15 cellular contexts compared by ENCODE assay signal in the genomic region with DNA sequence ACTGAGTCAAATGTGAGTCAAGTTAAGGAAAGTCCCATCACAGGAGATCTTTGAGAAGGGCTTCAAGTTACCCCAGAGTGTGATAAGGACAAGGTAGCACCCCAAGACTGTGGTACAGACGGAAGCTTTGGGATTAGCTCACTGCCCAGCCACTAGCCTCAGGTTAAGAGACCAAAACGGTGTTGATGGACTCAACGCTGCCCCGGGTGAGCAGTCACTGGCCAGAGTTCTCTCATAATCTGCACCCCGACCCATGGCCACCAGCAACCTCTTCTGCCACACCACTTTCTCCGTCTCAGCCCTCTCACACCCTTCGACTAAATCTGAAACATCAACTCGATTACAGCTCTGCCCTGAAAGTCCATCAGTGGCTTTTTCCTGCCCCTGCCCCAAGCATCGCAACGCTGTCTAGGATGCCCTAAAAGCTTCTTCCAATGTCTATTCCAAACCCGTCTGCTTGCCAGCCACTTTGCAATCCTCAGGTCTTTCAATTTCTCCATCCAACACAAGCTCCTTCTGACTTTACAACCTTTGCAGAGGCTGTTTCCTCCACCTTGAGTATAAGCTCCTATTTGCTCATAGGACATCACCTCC. TPM values are rescaled to one million over a fixed set of nuclear protein-coding genes. Genes with fewer than 3 reads are reported as not detected.
A peak's percentile ranks its signal among the peaks of the same experiment; 100 is the strongest.
DNase-seq lines count a peak whose midpoint lies in the region; ATAC-seq, FAIRE-seq and TF ChIP-seq lines count a peak whose summit lies in the region.
"Had no signal": no experiment of that assay in that cellular context is flagged by ENCODE, and none has a peak within 500 bp of the region (broad histone marks: within the 10 kb centered on the region; RNA-seq: fewer than 3 reads in every experiment).

No MANE protein-coding gene starts in this region.

- H3K4me3 Mint-ChIP-seq in activated CD4-positive, alpha-beta T cell treated with anti-CD3 and anti-CD28 coated beads, Interleukin-2, amount 10 ng/mL, durations not matched to agents 24 days and 14 days, result peak overlapping the region; percentile 82
- H3K4me3 Mint-ChIP-seq in astrocyte (ENCODE audit: unreplicated experiment), result no peak overlapping the region

- no peak overlapping the region for H3K4me2 ChIP-seq in HCT116 (ENCODE audit: low read length)
- no peak overlapping the region for H3K4me2 ChIP-seq in astrocyte (ENCODE audit: low read length)

- peaks cover 7 to 33% of the 10 kb centered on the region in 2 experiments; a peak in 3 of 4 replicates for H3K4me1 ChIP-seq in HCT116 (ENCODE audit: control insufficient read depth in 1 of 2, insufficient read depth in 2 of 2, low read length in 2 of 2)
- H3K4me1 ChIP-seq in astrocyte (ENCODE audit: insufficient read depth, low read length), result peaks cover 12% of the 10 kb centered on the region
- peaks cover 78 to 83% of the 10 kb centered on the region in 2 donors for H3K4me1 ChIP-seq in gastrocnemius medialis

- no peak for FAIRE-seq in astrocyte (lab: Jason Lieb, UNC)

- no peak for ATAC-seq in HCT116
- no peak for ATAC-seq in gastrocnemius medialis
- no peak for ATAC-seq in HG03280 (IDR thresholded peaks at IDR 0.05; ENCODE audit: unreplicated experiment)
- no peak for ATAC-seq in GM21390 (IDR thresholded peaks at IDR 0.05; ENCODE audit: unreplicated experiment)

- POLR2A ChIA-PET in HCT116 (lab: Charles Lee), result no interaction called here

- in situ Hi-C loops in gastrocnemius medialis (cut with MboI; ENCODE audit: low sequenced_read_pairs in 4 of 4), result loop anchor here in 2 of 4 donors (10.0 to 25.0 kb wide), 4 partner anchors 51 to 457 kb away; a partner anchor contains a TSS

- H3K4me3 ChIP-seq in HCT116 (replicated peaks in 1 of 2; ENCODE audit: low read depth in 1 of 2, low read length in 2 of 2) (no peak overlapping the region), astrocyte (ENCODE audit: insufficient read depth, low read depth, low read length) (no peak overlapping the region), gastrocnemius medialis (no peak overlapping the region)
- H3K4me3 ChIP-seq: adrenal gland, coronary artery, stomach had no signal

- no peak overlapping the region for H3K9ac ChIP-seq in HCT116 (ENCODE audit: low read length)
- H3K9ac ChIP-seq in astrocyte (ENCODE audit: low read length), result no peak overlapping the region

- peaks cover 96% of the 10 kb centered on the region for H3K79me2 ChIP-seq in HCT116 (ENCODE audit: insufficient read depth, low read length)
- H3K79me2 ChIP-seq in astrocyte (ENCODE audit: insufficient read depth, low read length), result peaks cover 90% of the 10 kb centered on the region

- no peaks in the 10 kb centered on the region for H3K9me3 ChIP-seq in HCT116 (ENCODE audit: control insufficient read depth in 1 of 2, insufficient read depth in 1 of 2, low read depth in 1 of 2, low read length in 2 of 2)
- no peaks in the 10 kb centered on the region for H3K9me3 ChIP-seq in astrocyte (ENCODE audit: insufficient read depth, low read depth, low read length)
- no peaks in the 10 kb centered on the region for H3K9me3 ChIP-seq in gastrocnemius medialis
- H3K9me3 ChIP-seq: adrenal gland, stomach had no signal

- no TSS peak for BruUV-seq in HCT116 (replicated peaks; lab: Mats Ljungman, UMichigan)

- H3K36me3 ChIP-seq in HCT116 (ENCODE audit: control insufficient read depth in 1 of 2, insufficient read depth in 2 of 2, low read length in 2 of 2) (peaks cover 73 to 90% of the 10 kb centered on the region in 2 experiments), astrocyte (ENCODE audit: insufficient read depth, low read length) (peaks cover 71% of the 10 kb centered on the region), gastrocnemius medialis (peaks cover 14 to 87% of the 10 kb centered on the region in 2 donors)

- no peaks in the 10 kb centered on the region for H3K27me3 ChIP-seq in HCT116 (ENCODE audit: insufficient read depth, low read length)
- H3K27me3 ChIP-seq in astrocyte (ENCODE audit: insufficient read depth, low read length), result no peaks in the 10 kb centered on the region
- H3K27me3 ChIP-seq in gastrocnemius medialis, result no peaks in the 10 kb centered on the region
- H3K27me3 ChIP-seq: adrenal gland, stomach had no signal

- peak overlapping the region; percentile 95 for H3K27ac Mint-ChIP-seq in activated CD4-positive, alpha-beta T cell treated with anti-CD3 and anti-CD28 coated beads, Interleukin-2, amount 10 ng/mL, durations not matched to agents 24 days and 14 days
- H3K27ac Mint-ChIP-seq in astrocyte (ENCODE audit: unreplicated experiment), result peak overlapping the region; percentile 28

- no peaks in the 10 kb centered on the region for H3K9me3 Mint-ChIP-seq in activated CD4-positive, alpha-beta T cell treated with anti-CD3 and anti-CD28 coated beads, Interleukin-2, amount 10 ng/mL, durations not matched to agents 24 days and 14 days
- no peaks in the 10 kb centered on the region for H3K9me3 Mint-ChIP-seq in astrocyte (ENCODE audit: unreplicated experiment)

- H3K27ac ChIP-seq in HCT116 (ENCODE audit: low read depth, low read length), result no peak overlapping the region
- no peak overlapping the region for H3K27ac ChIP-seq in astrocyte (ENCODE audit: low read depth, low read length)
- H3K27ac ChIP-seq in gastrocnemius medialis, result peak overlapping the region; percentile 97 to 100 (median 99)

- no peaks in the 10 kb centered on the region for H3K27me3 Mint-ChIP-seq in activated CD4-positive, alpha-beta T cell treated with anti-CD3 and anti-CD28 coated beads, Interleukin-2, amount 10 ng/mL, durations not matched to agents 24 days and 14 days
- no peaks in the 10 kb centered on the region for H3K27me3 Mint-ChIP-seq in astrocyte (ENCODE audit: low read depth, unreplicated experiment)

- H3K36me3 Mint-ChIP-seq in activated CD4-positive, alpha-beta T cell treated with anti-CD3 and anti-CD28 coated beads, Interleukin-2, amount 10 ng/mL, durations not matched to agents 24 days and 14 days (ENCODE audit: low read depth), result peaks cover 93% of the 10 kb centered on the region
- H3K36me3 Mint-ChIP-seq in astrocyte (ENCODE audit: low read depth, unreplicated experiment), result peaks cover 30% of the 10 kb centered on the region

- intact Hi-C loops in activated CD4-positive, alpha-beta T cell treated with anti-CD3 and anti-CD28 coated beads, Interleukin-2, amount 10 ng/mL, durations not matched to agents 24 days and 14 days (cut with micrococcal nuclease), result no loop called here
- intact Hi-C loops in HCT116 (cut with micrococcal nuclease) (no loop called here), gastrocnemius medialis (cut with DNase I; ENCODE audit: low total_unique reads) (no loop called here)

- H4K20me1 ChIP-seq in HCT116 (ENCODE audit: insufficient read depth) (peaks cover 27% of the 10 kb centered on the region), astrocyte (ENCODE audit: insufficient read depth, low read length) (peaks cover 96% of the 10 kb centered on the region)

- no peak for TF ChIP-seq RAD21 in HCT116 (IDR thresholded peaks at IDR 0.05; ENCODE audit: low read depth)

- H3K9me2 ChIP-seq in HCT116 (ENCODE audit: insufficient read depth), result no peaks in the 10 kb centered on the region

- RAD21 ChIA-PET in HCT116 (lab: Charles Lee; ENCODE audit: low non-redundant PET in 1 of 2, low total read pairs in 2 of 2, uncharacterized antibody in 2 of 2, unreplicated experiment in 2 of 2), result no interaction called here

- no peak for TF ChIP-seq CTCF in HCT116 (IDR thresholded peaks at IDR 0.05 in 2 of 3, conservative IDR thresholded peaks at IDR 0.05 in 1 of 3; ENCODE audit: borderline replicate concordance in 1 of 3, insufficient read depth in 1 of 3, low read depth in 2 of 3, low read length in 2 of 3)
- no peak for TF ChIP-seq CTCF in astrocyte (IDR thresholded peaks at IDR 0.05; ENCODE audit: insufficient read depth, low read depth, low read length)
- no peak for TF ChIP-seq CTCF in gastrocnemius medialis (IDR thresholded peaks at IDR 0.05 in 4 of 5, conservative IDR thresholded peaks at IDR 0.05 in 1 of 5)

- TF ChIP-seq POLR2A in HCT116 (IDR thresholded peaks at IDR 0.05; ENCODE audit: borderline replicate concordance, extremely low read depth, insufficient read depth, insufficient read length) (no peak), gastrocnemius medialis (IDR thresholded peaks at IDR 0.05) (no peak)

- no peak overlapping the region for H2AFZ ChIP-seq in HCT116 (ENCODE audit: low read depth, low read length, poor library complexity, severe bottlenecking)
- no peak overlapping the region for H2AFZ ChIP-seq in astrocyte (ENCODE audit: low read depth, low read length)

- CTCF ChIA-PET in HCT116 (lab: Charles Lee), result no interaction called here

- no peak for DNase-seq in activated CD4-positive, alpha-beta T cell treated with anti-CD3 and anti-CD28 coated beads, Interleukin-2, amount 10 ng/mL, durations not matched to agents 24 days and 14 days
- DNase-seq in activated CD4-positive, alpha-beta T cell treated with anti-CD3 and anti-CD28 coated beads, Interleukin-2, amount 50 U/mL, for 48 hours, result no peak
- DNase-seq in HCT116 (ENCODE audit: low read depth, low spot score) (no peak), astrocyte (ENCODE audit: low read depth) (no peak), gastrocnemius medialis (no peak), NCI-H345 treated with DMSO at 0.1 percent for 48 hours (lab: John Stamatoyannopoulos, UW; ENCODE audit: unreplicated experiment) (no peak)
- DNase-seq: adrenal gland; head of caudate nucleus; IMR-90; NCI-H345; stimulated activated CD4-positive, alpha-beta T cell treated with anti-CD3 and anti-CD28 coated beads, Interleukin-4, amount 100 ng/mL, for 4 hours; stomach had no signal

- H3K4me1 Mint-ChIP-seq in activated CD4-positive, alpha-beta T cell treated with anti-CD3 and anti-CD28 coated beads, Interleukin-2, amount 10 ng/mL, durations not matched to agents 24 days and 14 days, result peaks cover 62% of the 10 kb centered on the region
- peaks cover 17% of the 10 kb centered on the region for H3K4me1 Mint-ChIP-seq in astrocyte (ENCODE audit: low read depth, unreplicated experiment)

RNA-seq across cellular contexts. Expression of a gene that starts 5.6 kb away (rescaled TPM):
- total RNA-seq in activated CD4-positive, alpha-beta T cell treated with anti-CD3 and anti-CD28 coated beads, Interleukin-2, amount 10 ng/mL, durations not matched to agents 24 days and 14 days, result 686 and 695 TPM in 2 replicates
- total RNA-seq in HCT116 (2021; ENCODE audit: unreplicated experiment), result 551 TPM
- polyA plus RNA-seq in HCT116 (2012), result 391 and 470 TPM in 2 replicates
- total RNA-seq in astrocyte, result 285 and 314 TPM in 2 replicates
- 100 to 1,000 TPM in 3 of 4 donors, 10 to 100 TPM in 1; 88.3 to 172 (median 126) TPM for total RNA-seq in gastrocnemius medialis

RNA-seq across cellular contexts. Expression of a gene that starts 12.6 kb away (rescaled TPM):
- 129 and 130 TPM in 2 replicates for total RNA-seq in activated CD4-positive, alpha-beta T cell treated with anti-CD3 and anti-CD28 coated beads, Interleukin-2, amount 10 ng/mL, durations not matched to agents 24 days and 14 days
- total RNA-seq in HCT116 (2021; ENCODE audit: unreplicated experiment), result 81.3 TPM
- 110 and 119 TPM in 2 replicates for polyA plus RNA-seq in HCT116 (2012)
- total RNA-seq in astrocyte, result 51.4 and 53.3 TPM in 2 replicates
- 100 to 1,000 TPM in 3 of 4 donors, 10 to 100 TPM in 1; 99.6 to 302 (median 172) TPM for total RNA-seq in gastrocnemius medialis

RNA-seq across cellular contexts. Expression of a gene that starts 31.4 kb away (rescaled TPM):
- 1.3 and 1.7 TPM in 2 replicates for total RNA-seq in activated CD4-positive, alpha-beta T cell treated with anti-CD3 and anti-CD28 coated beads, Interleukin-2, amount 10 ng/mL, durations not matched to agents 24 days and 14 days
- 0.86 TPM for total RNA-seq in HCT116 (2021; ENCODE audit: unreplicated experiment)
- 0.19 and 0.36 TPM in 2 replicates for polyA plus RNA-seq in HCT116 (2012)
- 0.32 TPM in 1 of 2 replicates, not detected in the other for total RNA-seq in astrocyte
- total RNA-seq in gastrocnemius medialis, result 10 to 100 TPM in 1 of 4 donors, 1 to 10 TPM in 1, under 1 TPM in 1, not detected in 1; 0.55 to 14.2 (median 1.2) TPM
- total RNA-seq: IMR-90 had no signal

RNA-seq across cellular contexts. Expression of a gene that starts 33.9 kb away (rescaled TPM):
- 62.7 and 68.9 TPM in 2 replicates for total RNA-seq in activated CD4-positive, alpha-beta T cell treated with anti-CD3 and anti-CD28 coated beads, Interleukin-2, amount 10 ng/mL, durations not matched to agents 24 days and 14 days
- 28.6 TPM for total RNA-seq in HCT116 (2021; ENCODE audit: unreplicated experiment)
- 27.0 and 28.7 TPM in 2 replicates for polyA plus RNA-seq in HCT116 (2012)
- total RNA-seq in astrocyte, result 0.91 and 1.3 TPM in 2 replicates
- 1 to 10 TPM in 3 of 4 donors, under 1 TPM in 1; 0.95 to 3.3 (median 2.9) TPM for total RNA-seq in gastrocnemius medialis

RNA-seq across cellular contexts. Expression of a gene that starts 55.2 kb away (rescaled TPM):
- total RNA-seq in activated CD4-positive, alpha-beta T cell treated with anti-CD3 and anti-CD28 coated beads, Interleukin-2, amount 10 ng/mL, durations not matched to agents 24 days and 14 days, result not detected in 2 replicates
- total RNA-seq in HCT116 (2021; ENCODE audit: unreplicated experiment), result 2.4 TPM
- polyA plus RNA-seq in HCT116 (2012), result 1.4 and 2.0 TPM in 2 replicates
- total RNA-seq in astrocyte, result not detected in 2 replicates
- not detected for total RNA-seq in gastrocnemius medialis
- total RNA-seq: adrenal gland, IMR-90, stomach had no signal
- polyA plus RNA-seq: IMR-90 had no signal

Comparison
In these comparisons a context has a peak if more than half of its experiments do, and no peak if none do; other contexts are left out.
1. H3K27ac ChIP-seq: peak in gastrocnemius medialis (4 of 4); none in HCT116 (single experiment) and astrocyte (single experiment).